Comparison of ENCODE assay signal across 8 cellular contexts in the genomic region with DNA sequence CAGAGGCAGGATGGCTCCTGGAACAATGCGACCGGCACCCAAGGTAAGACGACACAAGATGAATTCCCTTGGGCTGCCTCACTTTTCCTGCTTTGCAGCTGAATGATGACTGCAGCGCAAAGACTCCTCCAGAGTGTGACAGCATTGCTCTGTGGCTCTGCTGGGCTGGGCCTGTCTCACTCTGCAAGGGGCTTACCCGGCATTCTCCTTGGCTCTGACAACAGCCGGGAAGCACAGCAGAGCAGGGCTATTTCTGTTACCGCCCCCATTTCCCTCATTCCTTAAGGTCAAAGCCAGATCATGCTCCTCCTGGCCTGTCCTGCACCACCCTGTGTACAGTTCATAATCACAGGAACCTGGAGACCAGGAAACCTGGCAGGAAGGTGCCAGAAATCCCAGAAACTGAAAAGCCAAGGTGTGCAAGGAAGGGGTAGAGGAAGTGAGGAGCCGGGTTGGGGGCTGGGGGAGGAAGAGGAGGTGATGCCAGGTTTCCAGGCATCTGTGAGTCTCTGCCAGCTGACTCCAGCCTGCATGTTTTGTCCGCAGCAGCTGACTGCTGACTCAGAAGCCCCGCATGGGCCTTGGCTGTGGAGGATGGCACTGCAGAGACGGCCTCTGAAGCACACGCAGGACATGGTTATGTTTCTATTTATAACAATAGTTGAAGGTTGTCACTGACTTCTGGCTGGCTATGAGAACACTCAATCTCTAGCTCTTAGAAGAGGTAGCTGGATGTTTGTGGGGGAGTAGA.
DNase-seq lines count a peak whose midpoint lies in the region; TF ChIP-seq lines count a peak whose summit lies in the region.

No MANE protein-coding gene starts in this region.

- TF ChIP-seq POLR2A in transverse colon (IDR thresholded peaks at IDR 0.05) = no peak

- TF ChIP-seq CTCF in BJ (IDR thresholded peaks at IDR 0.05; ENCODE audit: insufficient read depth, low read depth, low read length) (peak; percentile 58), endothelial cell (IDR thresholded peaks at IDR 0.05; ENCODE audit: unreplicated experiment) (no peak), transverse colon (IDR thresholded peaks at IDR 0.05) (no peak), CD14-positive monocyte (IDR thresholded peaks at IDR 0.05) (no peak)

- no peak for TF ChIP-seq EP300 in transverse colon (IDR thresholded peaks at IDR 0.05; ENCODE audit: low read depth)

- no peak overlapping the region for H3K4me3 Mint-ChIP-seq in endothelial cell (ENCODE audit: unreplicated experiment)
- no peak overlapping the region for H3K4me3 Mint-ChIP-seq in T-helper 2 cell treated with Interferon-gamma antibody and Interleukin-4, amounts not matched to agents 5 μg/mL and 100 μg/mL, for 36 hours
- no peak overlapping the region for H3K4me3 Mint-ChIP-seq in CD14-positive monocyte

- H3K36me3 ChIP-seq in BJ (ENCODE audit: control insufficient read depth, insufficient read depth, low read length) (peaks cover 4% of the 10 kb centered on the region; the same call in 1 of the 2 replicates), mesendoderm (ENCODE audit: control insufficient read depth, insufficient read depth, low read length) (no peaks in the 10 kb centered on the region), transverse colon (peaks cover 0 to 8% (median 0%) of the 10 kb centered on the region in 4 donors)
- H3K36me3 ChIP-seq in effector memory CD4-positive, alpha-beta T cell (ENCODE audit: control insufficient read depth, insufficient read depth, low read length) = peaks cover 9% of the 10 kb centered on the region

- no peak overlapping the region for H2BK5ac ChIP-seq in mesendoderm (ENCODE audit: low read length)

- no peak overlapping the region for H2BK15ac ChIP-seq in mesendoderm (replicated peaks; ENCODE audit: low read depth)

- no peak overlapping the region for H3K4me2 ChIP-seq in mesendoderm (ENCODE audit: low read length)

- no peak overlapping the region for H4K8ac ChIP-seq in mesendoderm (ENCODE audit: low read depth, low read length)

- no peak overlapping the region for H2AK5ac ChIP-seq in mesendoderm (ENCODE audit: low read length)

- DNase-seq in BJ (ENCODE audit: low read depth) (peak; percentile 46), NCI-H524 treated with DMSO at 0.1 percent for 48 hours (lab: John Stamatoyannopoulos, UW) (peak; percentile 40), endothelial cell (ENCODE audit: low spot score) (peak; percentile 60), mesendoderm (peak; percentile 94), transverse colon (peak; percentile 40), CD14-positive monocyte (ENCODE audit: low spot score) (no peak)
- DNase-seq in T-helper 2 cell treated with Interferon-gamma antibody and Interleukin-4, amounts not matched to agents 5 μg/mL and 100 μg/mL, for 36 hours (ENCODE audit: low spot score) = no peak
- no peak for DNase-seq in effector memory CD4-positive, alpha-beta T cell

- no peak overlapping the region for H3K4ac ChIP-seq in mesendoderm (ENCODE audit: low read depth, low read length)

- H3K27ac ChIP-seq in mesendoderm (ENCODE audit: low read depth, low read length) = no peak overlapping the region
- peak overlapping the region; percentile 72 to 81 (median 76) for H3K27ac ChIP-seq in transverse colon
- H3K27ac ChIP-seq in effector memory CD4-positive, alpha-beta T cell (ENCODE audit: insufficient read depth, low read length, poor library complexity, severe bottlenecking) = no peak overlapping the region

- H3K79me2 ChIP-seq in mesendoderm (ENCODE audit: control insufficient read depth, insufficient read depth, low read length) = peaks cover 6% of the 10 kb centered on the region

- no peak overlapping the region for H3K23ac ChIP-seq in mesendoderm (ENCODE audit: low read length)

- H3K4me3 ChIP-seq in BJ (ENCODE audit: low read depth, low read length) (no peak overlapping the region), mesendoderm (ENCODE audit: low read length) (no peak overlapping the region), transverse colon (no peak overlapping the region)
- no peak overlapping the region for H3K4me3 ChIP-seq in effector memory CD4-positive, alpha-beta T cell (ENCODE audit: insufficient read depth, low read depth, low read length, poor library complexity, severe bottlenecking)

- in situ Hi-C loops in transverse colon (cut with MboI; ENCODE audit: low pct_ligation_motif_present in 1 of 4, low pct_unique_long_range_greater_than_20kb in 1 of 4, low sequenced_read_pairs in 3 of 4) = no loop called here

- H3K36me3 Mint-ChIP-seq in endothelial cell (ENCODE audit: low read depth, unreplicated experiment) (peaks cover 7% of the 10 kb centered on the region), CD14-positive monocyte (no peaks in the 10 kb centered on the region)
- no peaks in the 10 kb centered on the region for H3K36me3 Mint-ChIP-seq in T-helper 2 cell treated with Interferon-gamma antibody and Interleukin-4, amounts not matched to agents 5 μg/mL and 100 μg/mL, for 36 hours (ENCODE audit: low read depth)

- POLR2A ChIA-PET in BJ (lab: Charles Lee) = interaction anchor here (0.6 kb wide), 2 partner anchors 102 to 198 kb away, joined by 3 to 6 read pairs; no protein-coding TSS in a partner anchor

- H3K9ac ChIP-seq in mesendoderm (ENCODE audit: low read length) = peak overlapping the region; percentile 31

- no peak overlapping the region for H2BK120ac ChIP-seq in mesendoderm (ENCODE audit: low read depth, low read length)

- H3K4me1 Mint-ChIP-seq in endothelial cell (ENCODE audit: unreplicated experiment) (peaks cover 64% of the 10 kb centered on the region), CD14-positive monocyte (no peaks in the 10 kb centered on the region)
- H3K4me1 Mint-ChIP-seq in T-helper 2 cell treated with Interferon-gamma antibody and Interleukin-4, amounts not matched to agents 5 μg/mL and 100 μg/mL, for 36 hours (ENCODE audit: low read depth) = no peaks in the 10 kb centered on the region

- no CpG with 5 or more reads among the region's 12 CpGs for WGBS in mesendoderm (ENCODE audit: extremely low coverage, insufficient coverage, low lambda C conversion rate)
- 50 to 61% methylated on average over 6 to 12 of the region's 12 CpGs for WGBS in transverse colon (ENCODE audit: low coverage in 1 of 2), 2 donors

- H3K27me3 ChIP-seq in BJ (ENCODE audit: control insufficient read depth, insufficient read depth, low read length) = no peaks in the 10 kb centered on the region
- no peaks in the 10 kb centered on the region for H3K27me3 ChIP-seq in mesendoderm (ENCODE audit: insufficient read depth, low read length, poor library complexity)
- H3K27me3 ChIP-seq in transverse colon = no peaks in the 10 kb centered on the region
- H3K27me3 ChIP-seq in effector memory CD4-positive, alpha-beta T cell (replicated peaks; ENCODE audit: control insufficient read depth, insufficient read depth, low read length, poor library complexity, severe bottlenecking) = no peaks in the 10 kb centered on the region

- no peak overlapping the region for H4K5ac ChIP-seq in mesendoderm (ENCODE audit: low read length)

- H3K27ac Mint-ChIP-seq in endothelial cell (ENCODE audit: unreplicated experiment) (peak overlapping the region; percentile 87), CD14-positive monocyte (no peak overlapping the region)
- H3K27ac Mint-ChIP-seq in T-helper 2 cell treated with Interferon-gamma antibody and Interleukin-4, amounts not matched to agents 5 μg/mL and 100 μg/mL, for 36 hours = no peak overlapping the region

- H3K9me3 Mint-ChIP-seq in endothelial cell (ENCODE audit: unreplicated experiment) = no peaks in the 10 kb centered on the region
- no peaks in the 10 kb centered on the region for H3K9me3 Mint-ChIP-seq in T-helper 2 cell treated with Interferon-gamma antibody and Interleukin-4, amounts not matched to agents 5 μg/mL and 100 μg/mL, for 36 hours
- no peaks in the 10 kb centered on the region for H3K9me3 Mint-ChIP-seq in CD14-positive monocyte

- H3K79me1 ChIP-seq in mesendoderm (ENCODE audit: low read length) = peaks cover 11% of the 10 kb centered on the region

- intact Hi-C loops in transverse colon (cut with DNase I; ENCODE audit: low total_unique reads) = loop anchor here (2.0 kb wide), 1 partner anchor 90 kb away; no protein-coding TSS in a partner anchor
- intact Hi-C loops in CD14-positive monocyte (cut with micrococcal nuclease) = no loop called here

- peak overlapping the region; percentile 20 for H3K56ac ChIP-seq in mesendoderm (ENCODE audit: low read length)

- H3K27me3 Mint-ChIP-seq in endothelial cell (ENCODE audit: unreplicated experiment) (peaks cover 13% of the 10 kb centered on the region), CD14-positive monocyte (ENCODE audit: low read depth in 3 of 3) (no peaks in the 10 kb centered on the region)
- H3K27me3 Mint-ChIP-seq in T-helper 2 cell treated with Interferon-gamma antibody and Interleukin-4, amounts not matched to agents 5 μg/mL and 100 μg/mL, for 36 hours (ENCODE audit: low read depth) = no peaks in the 10 kb centered on the region

- H3K9me3 ChIP-seq in transverse colon = no peaks in the 10 kb centered on the region
- H3K9me3 ChIP-seq in effector memory CD4-positive, alpha-beta T cell (ENCODE audit: control insufficient read depth, low read length) = no peaks in the 10 kb centered on the region

- H3K4me1 ChIP-seq in mesendoderm (ENCODE audit: control insufficient read depth, low read depth, low read length) = peaks cover 5% of the 10 kb centered on the region
- H3K4me1 ChIP-seq in transverse colon = peaks cover 8 to 36% (median 22%) of the 10 kb centered on the region in 4 donors
- H3K4me1 ChIP-seq in effector memory CD4-positive, alpha-beta T cell (ENCODE audit: control insufficient read depth, insufficient read depth, low read length, poor library complexity, severe bottlenecking) = no peaks in the 10 kb centered on the region

- CTCF ChIA-PET in BJ (lab: Yijun Ruan, JAX) = interaction anchor here (0.6 to 3.5 kb wide), 14 partner anchors 10 to 165 kb away, joined by 3 to 46 read pairs (median 4); partner anchors contain the start of genes MICAL3 and PEX26

- no peak overlapping the region for H3K18ac ChIP-seq in mesendoderm (ENCODE audit: low read length)

Comparison
In these comparisons a context has a peak if more than half of its experiments do, and no peak if none do; other contexts are left out.
1. DNase-seq: peak in BJ (single experiment), NCI-H524 treated with DMSO at 0.1 percent for 48 hours (single experiment), endothelial cell (single experiment), mesendoderm (single experiment) and transverse colon (single experiment); none in T-helper 2 cell treated with Interferon-gamma antibody and Interleukin-4, amounts not matched to agents 5 μg/mL and 100 μg/mL, for 36 hours (single experiment), effector memory CD4-positive, alpha-beta T cell (0 of 3) and CD14-positive monocyte (single experiment).
2. H3K27ac ChIP-seq: peak in transverse colon (4 of 4); none in mesendoderm (single experiment) and effector memory CD4-positive, alpha-beta T cell (single experiment).